ENCODE assay signal across 8 cellular contexts in genomic region chr7:128381161-128381821, GRCh38. TPM values are rescaled to one million over a fixed set of nuclear protein-coding genes. Genes with fewer than 3 reads are reported as not detected.
A peak's percentile ranks its signal among the peaks of the same experiment; 100 is the strongest.
DNase-seq lines count a peak whose midpoint lies in the region; ATAC-seq and TF ChIP-seq lines count a peak whose summit lies in the region.

No MANE protein-coding gene starts in this region.

- no peaks in the 10 kb centered on the region for H3K9me3 ChIP-seq in PC-3 (ENCODE audit: low read length)
- no peaks in the 10 kb centered on the region for H3K9me3 ChIP-seq in neuronal stem cell (replicated peaks in 1 of 2; ENCODE audit: control insufficient read depth in 2 of 2, insufficient read depth in 1 of 2, low read depth in 1 of 2, low read length in 2 of 2)

- H3K27me3 ChIP-seq in PC-3 (ENCODE audit: low read length) (no peaks in the 10 kb centered on the region), neuronal stem cell (ENCODE audit: control insufficient read depth in 3 of 3, insufficient read depth in 3 of 3, low read depth in 1 of 3, low read length in 3 of 3) (peaks cover 0 to 19% (median 0%) of the 10 kb centered on the region in 3 experiments)

- H3K9ac ChIP-seq in PC-3 (ENCODE audit: low read length) (no peak overlapping the region), neuronal stem cell (ENCODE audit: low read depth, low read length, poor library complexity) (no peak overlapping the region)

- H3K4me3 ChIP-seq in PC-3 (ENCODE audit: low read length) (no peak overlapping the region), neuronal stem cell (ENCODE audit: low read length in 2 of 2) (no peak overlapping the region)

- H2BK12ac ChIP-seq in neuronal stem cell (ENCODE audit: low read length): no peak overlapping the region

- H2AK5ac ChIP-seq in neuronal stem cell (ENCODE audit: low read depth, low read length): peak overlapping the region; percentile 95

- H3K9me2 ChIP-seq in PC-3 (replicated peaks; ENCODE audit: low read length): no peaks in the 10 kb centered on the region

- POLR2A ChIA-PET in PC-3 (lab: Charles Lee; ENCODE audit: unreplicated experiment): no interaction called here

- CTCF ChIA-PET in PC-3 (lab: Charles Lee): no interaction called here

- WGBS in neuronal stem cell (ENCODE audit: extremely low coverage in 2 of 2, insufficient read length in 2 of 2, insufficient replicate concordance in 1 of 2), 2 donors: no CpG with 5 or more reads among the region's 19 CpGs

- H3K23ac ChIP-seq in neuronal stem cell (ENCODE audit: low read depth, low read length, poor library complexity): peak overlapping the region; percentile 51

- no peak overlapping the region for H3K14ac ChIP-seq in neuronal stem cell (ENCODE audit: low read length)

- no peak overlapping the region for H2BK120ac ChIP-seq in neuronal stem cell (ENCODE audit: low read depth, low read length)

- H4K91ac ChIP-seq in neuronal stem cell (ENCODE audit: low read depth, low read length, poor library complexity): no peak overlapping the region

- H2BK15ac ChIP-seq in neuronal stem cell (ENCODE audit: low read length): peak overlapping the region; percentile 78

- peak overlapping the region; percentile 72 for H3K18ac ChIP-seq in neuronal stem cell (ENCODE audit: low read length)

- H3K4ac ChIP-seq in neuronal stem cell (ENCODE audit: low read length): peak overlapping the region; percentile 32

- H3K4me2 ChIP-seq in PC-3 (ENCODE audit: low read length) (no peak overlapping the region), neuronal stem cell (ENCODE audit: insufficient read depth, low read length, poor library complexity, severe bottlenecking) (no peak overlapping the region)

- H3K79me1 ChIP-seq in neuronal stem cell (ENCODE audit: low read depth, low read length): no peaks in the 10 kb centered on the region

- no TSS peak for BruUV-seq in PC-3 (replicated peaks; lab: Mats Ljungman, UMichigan)

- ATAC-seq in PC-3 (peak; percentile 27), GM21619 (IDR thresholded peaks at IDR 0.05; ENCODE audit: unreplicated experiment) (no peak), HG03139 (IDR thresholded peaks at IDR 0.05; ENCODE audit: unreplicated experiment) (no peak), GM19463 (IDR thresholded peaks at IDR 0.05; ENCODE audit: unreplicated experiment) (no peak), GM19452 (IDR thresholded peaks at IDR 0.05; ENCODE audit: unreplicated experiment) (no peak)

- intact Hi-C loops in PC-3 (cut with micrococcal nuclease): no loop called here

- no peaks in the 10 kb centered on the region for H3F3A ChIP-seq in PC-3 (ENCODE audit: low read length, unreplicated experiment)

- peak overlapping the region; percentile 18 for H2BK5ac ChIP-seq in neuronal stem cell (ENCODE audit: low read length)

- H3K36me3 ChIP-seq in PC-3 (ENCODE audit: low read depth, low read length) (no peaks in the 10 kb centered on the region), neuronal stem cell (replicated peaks in 1 of 2; ENCODE audit: control insufficient read depth in 2 of 2, insufficient read depth in 2 of 2, low read length in 2 of 2) (no peaks in the 10 kb centered on the region)

- H3K4me1 ChIP-seq in PC-3 (ENCODE audit: insufficient read depth, low read length) (peaks cover 5% of the 10 kb centered on the region; the same call in 1 of the 2 replicates), neuronal stem cell (ENCODE audit: control insufficient read depth in 2 of 2, insufficient read depth in 1 of 2, low read depth in 1 of 2, low read length in 2 of 2) (peaks cover 11 to 17% of the 10 kb centered on the region in 2 donors)

- H4K20me1 ChIP-seq in PC-3 (ENCODE audit: low read length): no peaks in the 10 kb centered on the region

- TF ChIP-seq CTCF in GM12874 (IDR thresholded peaks at IDR 0.05; ENCODE audit: insufficient read depth, low read depth, low read length) (peak; percentile 76), PC-3 (conservative IDR thresholded peaks at IDR 0.05; ENCODE audit: low read depth, low read length) (peak; percentile 77)

- H3K27ac ChIP-seq in PC-3 (ENCODE audit: low read length) (no peak overlapping the region), neuronal stem cell (replicated peaks; ENCODE audit: low read length) (no peak overlapping the region)

- DNase-seq in PC-3: peak; percentile 50
- peak; percentile 22 for DNase-seq in effector CD8-positive, alpha-beta T cell (lab: John Stamatoyannopoulos, UW)
- no peak for DNase-seq in neuronal stem cell (ENCODE audit: low spot score)

- H2AFZ ChIP-seq in PC-3 (ENCODE audit: low read length) (no peak overlapping the region), neuronal stem cell (ENCODE audit: low read length) (peak overlapping the region; percentile 43)

- H3K79me2 ChIP-seq in PC-3 (ENCODE audit: low read length): no peaks in the 10 kb centered on the region

- no peak overlapping the region for H4K8ac ChIP-seq in neuronal stem cell (ENCODE audit: low read depth, low read length)

RNA-seq across cellular contexts. Expression of gene PRRT4, which starts 19.8 kb away (rescaled TPM):
- total RNA-seq in PC-3 (2014; rRNA removed): 0.36 and 0.69 TPM in 2 replicates
- polyA plus RNA-seq in neuronal stem cell (2013, experiment 1 of 2): 1.2 TPM
- polyA plus RNA-seq in neuronal stem cell (2013, experiment 2 of 2): 1.4 TPM

RNA-seq across cellular contexts. Expression of gene IMPDH1, which starts 28.5 kb away (rescaled TPM):
- total RNA-seq in PC-3 (2014; rRNA removed): 128 and 142 TPM in 2 replicates
- polyA plus RNA-seq in neuronal stem cell (2013, experiment 1 of 2): 39.6 TPM
- polyA plus RNA-seq in neuronal stem cell (2013, experiment 2 of 2): 38.1 TPM

RNA-seq across cellular contexts. Expression of gene RBM28, which starts 37.6 kb away (rescaled TPM):
- 45.3 and 59.4 TPM in 2 replicates for total RNA-seq in PC-3 (2014; rRNA removed)
- polyA plus RNA-seq in neuronal stem cell (2013, experiment 1 of 2): 28.9 TPM
- 28.7 TPM for polyA plus RNA-seq in neuronal stem cell (2013, experiment 2 of 2)
